9 cellular contexts compared by ENCODE assay signal in the genomic region with DNA sequence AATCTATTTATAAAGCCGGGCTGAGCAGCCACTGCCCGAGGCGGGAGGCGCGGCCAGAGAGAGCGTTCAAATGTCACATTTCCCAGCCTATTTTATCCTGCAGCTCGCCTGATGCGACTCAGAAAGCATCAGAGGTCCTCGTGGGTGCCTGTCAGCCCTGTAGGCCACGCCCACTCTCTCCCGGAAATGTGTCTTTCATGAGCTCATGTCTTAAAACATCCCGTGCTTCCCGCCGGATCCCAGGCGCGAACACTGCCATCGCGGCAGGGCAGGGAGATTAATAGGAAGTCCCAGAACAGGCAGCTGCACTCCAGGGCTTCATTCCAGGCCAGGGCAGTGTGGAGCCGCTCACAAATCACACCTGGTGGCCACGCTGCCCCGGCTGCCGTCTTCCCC.
DNase-seq lines count a peak whose midpoint lies in the region; ATAC-seq and TF ChIP-seq lines count a peak whose summit lies in the region.
"Had no signal": no experiment of that assay in that cellular context is flagged by ENCODE, and none has a peak within 500 bp of the region (broad histone marks: within the 10 kb centered on the region; RNA-seq: fewer than 3 reads in every experiment).

No MANE protein-coding gene starts in this region.

- in situ Hi-C loops in transverse colon (cut with MboI; ENCODE audit: low pct_ligation_motif_present in 1 of 4, low pct_unique_long_range_greater_than_20kb in 1 of 4, low sequenced_read_pairs in 3 of 4), result no loop called here

- H3K36me3 ChIP-seq in MG63, result no peaks in the 10 kb centered on the region
- H3K36me3 ChIP-seq in transverse colon, result no peaks in the 10 kb centered on the region

- intact Hi-C loops in transverse colon (cut with DNase I; ENCODE audit: low total_unique reads), result no loop called here

- no peak overlapping the region for H3K4me3 ChIP-seq in MG63
- no peak overlapping the region for H3K4me3 ChIP-seq in transverse colon
- H3K4me3 ChIP-seq: PC-9 had no signal

- no peak for TF ChIP-seq CTCF in transverse colon (IDR thresholded peaks at IDR 0.05)

- ATAC-seq in HG03469 (IDR thresholded peaks at IDR 0.05; ENCODE audit: unreplicated experiment), result no peak
- ATAC-seq: effector memory CD8-positive, alpha-beta T cell had no signal

- 57% methylated on average over 22 of the region's 22 CpGs; no CpG with 5 or more reads in 1 of the 2 donors for WGBS in transverse colon (ENCODE audit: low coverage in 1 of 2), 2 donors

- no peak for TF ChIP-seq POLR2A in transverse colon (IDR thresholded peaks at IDR 0.05)

- no peaks in the 10 kb centered on the region for H3K9me3 ChIP-seq in MG63
- no peaks in the 10 kb centered on the region for H3K9me3 ChIP-seq in transverse colon

- peak; percentile 15 for DNase-seq in MG63
- peak; percentile 21 for DNase-seq in dermis blood vessel endothelial cell
- DNase-seq in lung microvascular endothelial cell (ENCODE audit: low read depth in 2 of 2), result peak; percentile 25 to 35
- DNase-seq in transverse colon, result peak; percentile 53
- no peak for DNase-seq in Kasumi-1 (lab: John Stamatoyannopoulos, UW)
- DNase-seq in NCI-H1694 (lab: John Stamatoyannopoulos, UW), result no peak
- DNase-seq: effector memory CD8-positive, alpha-beta T cell; PC-9 had no signal

- H3K27me3 ChIP-seq in MG63 (no peaks in the 10 kb centered on the region), transverse colon (no peaks in the 10 kb centered on the region)

- H3K27ac ChIP-seq in transverse colon, result peak overlapping the region in 3 of 4 donors; percentile 13 to 43 (median 19)
- H3K27ac ChIP-seq: PC-9 had no signal

- peaks cover 0 to 4% (median 2%) of the 10 kb centered on the region in 4 donors for H3K4me1 ChIP-seq in transverse colon

- TF ChIP-seq EP300 in transverse colon (IDR thresholded peaks at IDR 0.05; ENCODE audit: low read depth), result no peak

Comparison
In these comparisons a context has a peak if more than half of its experiments do, and no peak if none do; other contexts are left out.
1. DNase-seq: peak in MG63 (single experiment), dermis blood vessel endothelial cell (single experiment), lung microvascular endothelial cell (2 of 2) and transverse colon (single experiment); none in Kasumi-1 (0 of 2) and NCI-H1694 (single experiment).